1 cellular context compared by ENCODE assay signal in genomic region chr17:7747586-7747985, GRCh38.
A peak's percentile ranks its signal among the peaks of the same experiment; 100 is the strongest.
TF ChIP-seq lines count a peak whose summit lies in the region.

No MANE protein-coding gene starts in this region.

TF ChIP-seq in IMR-90, 13 proteins besides CTCF, POLR2A, EP300 and RAD21 (continued from another document):
- TF ChIP-seq ELK1 (IDR thresholded peaks at IDR 0.05; ENCODE audit: borderline replicate concordance, low read depth, low read length): no peak
- no peak for TF ChIP-seq MXI1 (IDR thresholded peaks at IDR 0.05; ENCODE audit: borderline replicate concordance, low read depth, low read length)
- TF ChIP-seq USF2 (IDR thresholded peaks at IDR 0.05; ENCODE audit: low read depth, low read length): no peak
- TF ChIP-seq CEBPB (IDR thresholded peaks at IDR 0.05; ENCODE audit: low read depth, low read length): peak; percentile 26; the same call in 1 of the 2 replicates
